ENCODE assay signal across 9 cellular contexts in the genomic region with DNA sequence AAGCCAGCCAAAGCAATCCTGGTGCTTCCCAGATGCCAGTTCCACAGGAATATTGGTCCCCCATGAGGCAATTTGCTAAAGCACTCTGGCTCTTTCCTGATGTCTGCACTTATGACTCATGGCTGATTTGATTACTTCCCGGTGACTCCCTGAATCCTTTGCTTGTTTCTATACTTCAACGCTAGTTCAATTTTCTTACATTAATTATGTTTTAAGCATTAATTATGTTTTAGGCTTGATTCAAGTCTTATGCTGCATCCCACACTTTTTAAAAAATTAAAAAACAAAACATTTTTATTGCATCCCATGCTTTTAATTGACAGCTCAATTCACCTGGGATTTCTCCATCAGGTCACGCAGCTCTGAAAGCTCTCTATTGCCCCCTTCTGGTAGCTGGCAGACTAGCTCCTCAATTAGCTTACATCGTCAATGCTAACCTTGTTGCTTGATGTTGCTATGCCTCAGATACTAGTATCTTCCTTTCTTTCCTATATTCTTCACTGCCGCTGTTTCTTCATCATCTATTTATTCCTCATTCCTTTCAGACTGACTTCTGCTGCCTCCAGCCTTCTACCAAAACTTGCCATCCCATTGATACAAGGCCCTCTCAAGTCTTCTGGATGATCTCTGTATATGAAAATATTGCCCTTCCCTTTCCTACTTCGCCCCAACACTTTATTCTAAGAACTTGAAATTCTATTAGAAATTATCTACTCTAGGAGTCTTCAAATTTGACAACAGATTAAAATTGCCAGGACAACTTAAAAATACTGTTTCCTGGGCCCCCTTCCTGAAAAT.
DNase-seq lines count a peak whose midpoint lies in the region; ATAC-seq and TF ChIP-seq lines count a peak whose summit lies in the region.
"Had no signal": no experiment of that assay in that cellular context is flagged by ENCODE, and none has a peak within 500 bp of the region (broad histone marks: within the 10 kb centered on the region; RNA-seq: fewer than 3 reads in every experiment).

No MANE protein-coding gene starts in this region.

- H3K27ac ChIP-seq in caudate nucleus (ENCODE audit: low read depth, low read length) = peak overlapping the region; percentile 18
- H3K27ac ChIP-seq: BLaER1 had no signal

- peak; percentile 89 for TF ChIP-seq CTCF in WI38 (IDR thresholded peaks at IDR 0.05; ENCODE audit: low read depth, low read length)

- DNase-seq in DMS79 treated with DMSO at 0.1 percent for 48 hours (lab: John Stamatoyannopoulos, UW) (peak; percentile 62), DMS79 (lab: John Stamatoyannopoulos, UW) (no peak), NCI-H2081 (lab: John Stamatoyannopoulos, UW) (peak; percentile 73 to 75), caudate nucleus (lab: John Stamatoyannopoulos, UW) (peak in 50 of 61 donors; percentile 1 to 83 (median 28)), kidney tubule cell (ENCODE audit: low spot score) (peak; percentile 82)
- peak; percentile 46 to 51 for DNase-seq in stimulated activated CD4-positive, alpha-beta T cell treated with anti-CD3 and anti-CD28 coated beads, Interleukin-4, amount 100 ng/mL, for 48 hours (ENCODE audit: low read depth in 2 of 2)

- no peak overlapping the region for H3K4me3 ChIP-seq in WI38 (ENCODE audit: low read depth, low read length)
- H3K4me3 ChIP-seq: BLaER1 had no signal

- peak; percentile 73 for ATAC-seq in HG02798 (IDR thresholded peaks at IDR 0.05; ENCODE audit: poor library complexity, unreplicated experiment)
